Comparison of ENCODE assay signal across 11 cellular contexts in genomic region chr7:2824678-2825461, GRCh38. TPM values are rescaled to one million over a fixed set of nuclear protein-coding genes. Genes with fewer than 3 reads are reported as not detected.
DNase-seq lines count a peak whose midpoint lies in the region; ATAC-seq and TF ChIP-seq lines count a peak whose summit lies in the region.
"Had no signal": no experiment of that assay in that cellular context is flagged by ENCODE, and none has a peak within 500 bp of the region (broad histone marks: within the 10 kb centered on the region; RNA-seq: fewer than 3 reads in every experiment).

No MANE protein-coding gene starts in this region.

- peaks cover 63% of the 10 kb centered on the region for H3K4me1 Mint-ChIP-seq in brain
- H3K4me1 Mint-ChIP-seq in activated T-helper 2 cell treated with anti-CD3 and anti-CD28 coated beads, Interferon-gamma antibody, Interleukin-2, Interleukin-4, amounts not matched to agents 10 μg/mL and 5 μg/mL and 100 μg/mL, durations not matched to agents 14 hours and 24 hours and 36 hours (ENCODE audit: low read depth): peaks cover 24% of the 10 kb centered on the region

- peak; percentile 38 for DNase-seq in retina
- no peak for DNase-seq in activated CD4-positive, alpha-beta T cell treated with anti-CD3 and anti-CD28 coated beads for 48 hours
- no peak for DNase-seq in activated CD4-positive, CD25-positive, alpha-beta regulatory T cell (lab: John Stamatoyannopoulos, UW)
- DNase-seq in activated T-helper 2 cell treated with anti-CD3 and anti-CD28 coated beads, Interferon-gamma antibody, Interleukin-2, Interleukin-4, amounts not matched to agents 10 μg/mL and 5 μg/mL and 100 μg/mL, durations not matched to agents 14 hours and 24 hours and 36 hours (ENCODE audit: low spot score): no peak
- DNase-seq in globus pallidus (ENCODE audit: low spot score): no peak
- DNase-seq: activated CD4-positive, alpha-beta T cell treated with anti-CD3 and anti-CD28 coated beads, Interleukin-2, amount 10 ng/mL, durations not matched to agents 24 days and 14 days; cortex of kidney; NCI-H2107 had no signal

- peak overlapping the region in 2 of 5 experiments; percentile 23 to 33 for H3K4me3 Mint-ChIP-seq in brain
- no peak overlapping the region for H3K4me3 Mint-ChIP-seq in activated T-helper 2 cell treated with anti-CD3 and anti-CD28 coated beads, Interferon-gamma antibody, Interleukin-2, Interleukin-4, amounts not matched to agents 10 μg/mL and 5 μg/mL and 100 μg/mL, durations not matched to agents 14 hours and 24 hours and 36 hours (ENCODE audit: low read depth)
- H3K4me3 Mint-ChIP-seq: activated CD4-positive, alpha-beta T cell treated with anti-CD3 and anti-CD28 coated beads, Interleukin-2, amount 10 ng/mL, durations not matched to agents 24 days and 14 days had no signal

- ATAC-seq in GM19035 (IDR thresholded peaks at IDR 0.05; ENCODE audit: unreplicated experiment) (peak; percentile 61), HG03095 (IDR thresholded peaks at IDR 0.05; ENCODE audit: unreplicated experiment) (peak; percentile 46)

- H3K27ac Mint-ChIP-seq in brain: peak overlapping the region in 4 of 5 experiments; percentile 39 to 80 (median 60)
- no peak overlapping the region for H3K27ac Mint-ChIP-seq in activated T-helper 2 cell treated with anti-CD3 and anti-CD28 coated beads, Interferon-gamma antibody, Interleukin-2, Interleukin-4, amounts not matched to agents 10 μg/mL and 5 μg/mL and 100 μg/mL, durations not matched to agents 14 hours and 24 hours and 36 hours
- H3K27ac Mint-ChIP-seq: activated CD4-positive, alpha-beta T cell treated with anti-CD3 and anti-CD28 coated beads, Interleukin-2, amount 10 ng/mL, durations not matched to agents 24 days and 14 days had no signal

- H3K36me3 Mint-ChIP-seq in brain: peaks cover 52% of the 10 kb centered on the region
- H3K36me3 Mint-ChIP-seq in activated T-helper 2 cell treated with anti-CD3 and anti-CD28 coated beads, Interferon-gamma antibody, Interleukin-2, Interleukin-4, amounts not matched to agents 10 μg/mL and 5 μg/mL and 100 μg/mL, durations not matched to agents 14 hours and 24 hours and 36 hours (ENCODE audit: low read depth): peaks cover 4% of the 10 kb centered on the region

- H3K27me3 Mint-ChIP-seq in brain: peaks cover 3% of the 10 kb centered on the region
- H3K27me3 Mint-ChIP-seq in activated T-helper 2 cell treated with anti-CD3 and anti-CD28 coated beads, Interferon-gamma antibody, Interleukin-2, Interleukin-4, amounts not matched to agents 10 μg/mL and 5 μg/mL and 100 μg/mL, durations not matched to agents 14 hours and 24 hours and 36 hours (ENCODE audit: low read depth): no peaks in the 10 kb centered on the region
- H3K27me3 Mint-ChIP-seq: activated CD4-positive, alpha-beta T cell treated with anti-CD3 and anti-CD28 coated beads, Interleukin-2, amount 10 ng/mL, durations not matched to agents 24 days and 14 days had no signal

- no peaks in the 10 kb centered on the region for H3K9me3 Mint-ChIP-seq in brain
- no peaks in the 10 kb centered on the region for H3K9me3 Mint-ChIP-seq in activated T-helper 2 cell treated with anti-CD3 and anti-CD28 coated beads, Interferon-gamma antibody, Interleukin-2, Interleukin-4, amounts not matched to agents 10 μg/mL and 5 μg/mL and 100 μg/mL, durations not matched to agents 14 hours and 24 hours and 36 hours
- H3K9me3 Mint-ChIP-seq: activated CD4-positive, alpha-beta T cell treated with anti-CD3 and anti-CD28 coated beads, Interleukin-2, amount 10 ng/mL, durations not matched to agents 24 days and 14 days had no signal

- TF ChIP-seq CTCF in brain (conservative IDR thresholded peaks at IDR 0.05): no peak

- intact Hi-C loops in activated T-helper 2 cell treated with anti-CD3 and anti-CD28 coated beads, Interferon-gamma antibody, Interleukin-2, Interleukin-4, amounts not matched to agents 10 μg/mL and 5 μg/mL and 100 μg/mL, durations not matched to agents 14 hours and 24 hours and 36 hours (cut with micrococcal nuclease): no loop called here

RNA-seq across cellular contexts. Expression of gene GNA12, which starts 19.2 kb away (rescaled TPM):
- polyA plus RNA-seq in brain (ENCODE audit: insufficient read depth, low read depth, low replicate concordance): 68.0 TPM
- total RNA-seq in activated T-helper 2 cell treated with anti-CD3 and anti-CD28 coated beads, Interferon-gamma antibody, Interleukin-2, Interleukin-4, amounts not matched to agents 10 μg/mL and 5 μg/mL and 100 μg/mL, durations not matched to agents 14 hours and 24 hours and 36 hours: 40.9 and 41.4 TPM in 2 replicates
